In the genomic region with DNA sequence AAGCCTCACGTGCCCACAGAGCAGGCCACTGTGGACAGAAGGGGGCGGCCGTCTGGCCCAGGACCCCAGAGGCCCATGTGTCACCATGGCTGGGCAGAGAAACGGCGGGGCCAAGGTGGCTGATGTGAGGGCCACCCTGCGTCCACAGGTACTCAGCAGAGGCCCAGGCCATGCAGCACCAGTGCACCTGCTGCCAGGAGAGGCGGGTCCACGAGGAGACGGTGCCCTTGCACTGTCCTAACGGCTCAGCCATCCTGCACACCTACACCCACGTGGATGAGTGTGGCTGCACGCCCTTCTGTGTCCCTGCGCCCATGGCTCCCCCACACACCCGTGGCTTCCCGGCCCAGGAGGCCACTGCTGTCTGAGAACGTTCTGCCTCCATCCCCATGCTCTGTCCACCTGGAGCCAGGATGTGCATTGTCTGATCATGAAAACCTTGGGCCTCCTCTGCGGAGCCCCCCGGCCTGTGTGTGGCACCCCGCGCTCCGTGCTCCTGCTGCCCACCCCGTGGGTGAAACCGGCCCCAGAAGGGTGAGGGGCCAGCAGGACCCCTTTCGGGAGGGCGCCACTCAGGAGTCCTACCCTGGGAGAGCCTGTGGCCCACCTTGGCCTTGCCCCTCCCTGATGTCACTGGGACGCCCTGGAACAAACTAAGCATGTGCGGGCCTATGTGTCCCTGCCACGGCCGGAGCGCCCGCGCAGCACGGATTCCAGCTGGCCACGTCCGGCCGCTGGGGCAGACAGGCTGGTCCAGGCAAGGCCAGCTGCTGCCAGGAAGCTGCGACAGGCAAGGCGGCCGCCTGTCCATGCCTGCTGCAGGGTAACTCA, we compare ENCODE assay signal across 11 cellular contexts. TPM values are rescaled to one million over a fixed set of nuclear protein-coding genes. Genes with fewer than 3 reads are reported as not detected.
DNase-seq lines count a peak whose midpoint lies in the region; ATAC-seq and TF ChIP-seq lines count a peak whose summit lies in the region.
"Had no signal": no experiment of that assay in that cellular context is flagged by ENCODE, and none has a peak within 500 bp of the region (broad histone marks: within the 10 kb centered on the region; RNA-seq: fewer than 3 reads in every experiment).

No MANE protein-coding gene starts in this region.

- H3K27me3 ChIP-seq in lower lobe of right lung (ENCODE audit: low read depth) (no peaks in the 10 kb centered on the region), transverse colon (no peaks in the 10 kb centered on the region), WERI-Rb-1 (ENCODE audit: insufficient read depth, low read depth, severe bottlenecking) (no peaks in the 10 kb centered on the region)

- H3K36me3 Mint-ChIP-seq in activated naive CD4-positive, alpha-beta T cell treated with anti-CD3 and anti-CD28 coated beads, Interleukin-2, amount 50 U/mL, for 24 hours, result peaks cover 2% of the 10 kb centered on the region

- H3K4me1 ChIP-seq in lower lobe of right lung, result peaks cover 18% of the 10 kb centered on the region
- H3K4me1 ChIP-seq in transverse colon, result peaks cover 17 to 27% (median 21%) of the 10 kb centered on the region in 4 donors

- no peak for ATAC-seq in lower lobe of right lung
- no peak for ATAC-seq in HG03521 (IDR thresholded peaks at IDR 0.05; ENCODE audit: unreplicated experiment)

- in situ Hi-C loops in transverse colon (cut with MboI; ENCODE audit: low pct_ligation_motif_present in 1 of 4, low pct_unique_long_range_greater_than_20kb in 1 of 4, low sequenced_read_pairs in 3 of 4), result no loop called here

- WGBS in transverse colon (ENCODE audit: low coverage in 1 of 2), 2 donors, result 83% methylated on average over 39 of the region's 39 CpGs; no CpG with 5 or more reads in 1 of the 2 donors

- H3K4me3 Mint-ChIP-seq in activated naive CD4-positive, alpha-beta T cell treated with anti-CD3 and anti-CD28 coated beads, Interleukin-2, amount 50 U/mL, for 24 hours, result peak overlapping the region; percentile 86

- H3K9me3 Mint-ChIP-seq in activated naive CD4-positive, alpha-beta T cell treated with anti-CD3 and anti-CD28 coated beads, Interleukin-2, amount 50 U/mL, for 24 hours, result no peaks in the 10 kb centered on the region

- TF ChIP-seq POLR2A in transverse colon (IDR thresholded peaks at IDR 0.05), result no peak

- no peak overlapping the region for H3K27ac Mint-ChIP-seq in activated naive CD4-positive, alpha-beta T cell treated with anti-CD3 and anti-CD28 coated beads, Interleukin-2, amount 50 U/mL, for 24 hours

- H3K9me3 ChIP-seq in lower lobe of right lung, result no peaks in the 10 kb centered on the region
- H3K9me3 ChIP-seq in transverse colon, result no peaks in the 10 kb centered on the region
- H3K9me3 ChIP-seq in WERI-Rb-1 (ENCODE audit: severe bottlenecking), result peaks cover 12% of the 10 kb centered on the region
- H3K9me3 ChIP-seq: prostate gland had no signal

- H3K4me3 ChIP-seq in lower lobe of right lung (peak overlapping the region; percentile 62), transverse colon (peak overlapping the region in 1 of 4 donors; percentile 55), WERI-Rb-1 (ENCODE audit: low read depth, low read length) (no peak overlapping the region)

- H3K36me3 ChIP-seq in lower lobe of right lung (no peaks in the 10 kb centered on the region), transverse colon (no peaks in the 10 kb centered on the region), WERI-Rb-1 (no peaks in the 10 kb centered on the region)
- H3K36me3 ChIP-seq: prostate gland had no signal

- no peak for DNase-seq in activated naive CD4-positive, alpha-beta T cell treated with Interleukin-2 at 50 U/mL for 16 hours
- no peak for DNase-seq in lower lobe of right lung
- no peak for DNase-seq in transverse colon
- no peak for DNase-seq in AML-193 (lab: John Stamatoyannopoulos, UW)
- no peak for DNase-seq in WERI-Rb-1
- DNase-seq: kidney glomerular epithelial cell, NCI-H1694 treated with DMSO at 0.1 percent for 48 hours had no signal

- peak overlapping the region; percentile 81 for H3K27ac ChIP-seq in VCaP
- no peak overlapping the region for H3K27ac ChIP-seq in lower lobe of right lung
- peak overlapping the region; percentile 69 to 86 (median 79) for H3K27ac ChIP-seq in transverse colon
- no peak overlapping the region for H3K27ac ChIP-seq in WERI-Rb-1

- TF ChIP-seq CTCF in VCaP (conservative IDR thresholded peaks at IDR 0.05) (no peak), lower lobe of right lung (IDR thresholded peaks at IDR 0.05) (no peak), transverse colon (IDR thresholded peaks at IDR 0.05) (no peak), WERI-Rb-1 (IDR thresholded peaks at IDR 0.05; ENCODE audit: low read depth, low read length) (no peak)

- peaks cover 12% of the 10 kb centered on the region for H3K4me1 Mint-ChIP-seq in activated naive CD4-positive, alpha-beta T cell treated with anti-CD3 and anti-CD28 coated beads, Interleukin-2, amount 50 U/mL, for 24 hours

- no peaks in the 10 kb centered on the region for H3K27me3 Mint-ChIP-seq in activated naive CD4-positive, alpha-beta T cell treated with anti-CD3 and anti-CD28 coated beads, Interleukin-2, amount 50 U/mL, for 24 hours

- TF ChIP-seq EP300 in transverse colon (IDR thresholded peaks at IDR 0.05; ENCODE audit: low read depth), result no peak

- intact Hi-C loops in lower lobe of right lung (cut with DNase I) (no loop called here), transverse colon (cut with DNase I; ENCODE audit: low total_unique reads) (no loop called here)

RNA-seq across cellular contexts. Expression of a gene that starts 38.6 kb away (rescaled TPM):
- total RNA-seq in lower lobe of right lung, result 57.5 TPM
- 100 to 1,000 TPM in 2 of 4 donors, 10 to 100 TPM in 2; 58.0 to 825 (median 85.6) TPM for total RNA-seq in transverse colon

RNA-seq across cellular contexts. Expression of a gene that starts 48.0 kb away (rescaled TPM):
- total RNA-seq in lower lobe of right lung, result 68.4 TPM
- total RNA-seq in transverse colon, result 100 to 1,000 TPM in 1 of 4 donors, 10 to 100 TPM in 3; 25.9 to 132 (median 50.4) TPM

Comparison
In these comparisons a context has a peak if more than half of its experiments do, and no peak if none do; other contexts are left out.
1. H3K27ac ChIP-seq: peak in VCaP (single experiment) and transverse colon (4 of 4); none in lower lobe of right lung (single experiment) and WERI-Rb-1 (single experiment).